32 cellular contexts compared by ENCODE assay signal in the genomic region with DNA sequence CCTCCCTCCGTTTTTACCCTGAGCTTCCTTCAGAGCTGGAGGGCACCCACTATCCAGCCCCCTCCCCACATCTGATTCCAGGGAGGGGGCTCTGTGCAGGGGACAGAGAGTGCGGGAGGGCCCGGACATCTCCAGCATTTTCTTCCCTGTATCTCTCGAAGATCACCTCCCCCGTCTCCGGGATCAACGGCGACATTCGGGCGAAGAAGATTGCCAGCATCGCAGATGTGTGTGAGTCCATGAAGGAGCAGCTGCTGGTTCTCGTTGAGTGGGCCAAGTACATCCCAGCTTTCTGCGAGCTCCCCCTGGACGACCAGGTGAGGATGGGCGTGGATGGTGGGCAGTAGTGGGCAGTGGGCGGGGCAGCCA. TPM values are rescaled to one million over a fixed set of nuclear protein-coding genes. Genes with fewer than 3 reads are reported as not detected.
"Had no signal": no experiment of that assay in that cellular context is flagged by ENCODE, and none has a peak within 500 bp of the region (broad histone marks: within the 10 kb centered on the region; RNA-seq: fewer than 3 reads in every experiment).

No MANE protein-coding gene starts in this region.

- H3K4me3 ChIP-seq: heart right ventricle, lower lobe of right lung, right atrium auricular region, sigmoid colon, spleen, suprapubic skin, thoracic aorta, tibial artery, upper lobe of right lung had no signal

- H3K27me3 Mint-ChIP-seq: stimulated activated naive CD8-positive, alpha-beta T cell treated with anti-CD3 and anti-CD28 coated beads, Interleukin-15, Interleukin-2, amounts not matched to agents 100 ng/mL and 50 ng/mL, for 24 hours had no signal

- H3K79me2 ChIP-seq: parathyroid adenoma had no signal

- ATAC-seq: heart right ventricle; left cardiac atrium; left lobe of liver; left ventricle myocardium superior; lower lobe of right lung; naive thymus-derived CD8-positive, alpha-beta T cell; stimulated activated effector memory CD8-positive, alpha-beta T cell treated with anti-CD3 and anti-CD28 coated beads, Interleukin-12 subunit alpha, Interleukin-12 subunit beta, amount 100 ng/mL, for 72 hours; upper lobe of right lung had no signal

- H3K9me3 ChIP-seq: heart right ventricle, lower lobe of right lung, right atrium auricular region, sigmoid colon, spleen, suprapubic skin, thoracic aorta, tibial artery, upper lobe of right lung had no signal

- H3K4me3 Mint-ChIP-seq: naive thymus-derived CD8-positive, alpha-beta T cell; stimulated activated effector memory CD8-positive, alpha-beta T cell treated with anti-CD3 and anti-CD28 coated beads, Interleukin-12 subunit alpha, Interleukin-12 subunit beta, amount 100 ng/mL, for 72 hours; stimulated activated naive CD8-positive, alpha-beta T cell treated with anti-CD3 and anti-CD28 coated beads, Interleukin-15, Interleukin-2, amounts not matched to agents 100 ng/mL and 50 ng/mL, for 24 hours had no signal

- FAIRE-seq: keratinocyte, small intestine, urothelium cell line had no signal

- H2AFZ ChIP-seq: parathyroid adenoma had no signal

- H3K27ac ChIP-seq: heart right ventricle, lower lobe of right lung, parathyroid adenoma, right atrium auricular region, sigmoid colon, spleen, suprapubic skin, thoracic aorta, tibial artery, upper lobe of right lung had no signal

- H3K9ac ChIP-seq: parathyroid adenoma had no signal

- H3K36me3 Mint-ChIP-seq: naive thymus-derived CD8-positive, alpha-beta T cell; stimulated activated effector memory CD8-positive, alpha-beta T cell treated with anti-CD3 and anti-CD28 coated beads, Interleukin-12 subunit alpha, Interleukin-12 subunit beta, amount 100 ng/mL, for 72 hours had no signal

- H3K4me1 ChIP-seq: heart right ventricle, lower lobe of right lung, right atrium auricular region, sigmoid colon, spleen, suprapubic skin, tibial artery, upper lobe of right lung had no signal

- DNase-seq: heart right ventricle; hippocampal formation; kidney glomerular epithelial cell; left cardiac atrium; left ventricle myocardium superior; lower lobe of right lung; mammary epithelial cell; mesenchymal stem cell; naive thymus-derived CD8-positive, alpha-beta T cell; nucleus accumbens; sigmoid colon; small intestine; spleen; stimulated activated CD4-positive, alpha-beta T cell treated with anti-CD3 and anti-CD28 coated beads, Interleukin-4, amount 100 ng/mL, for 24 hours; stimulated activated naive CD4-positive, alpha-beta T cell; tibial artery; trophoblast cell; upper lobe of right lung had no signal

- H3K9me3 Mint-ChIP-seq: naive thymus-derived CD8-positive, alpha-beta T cell; stimulated activated effector memory CD8-positive, alpha-beta T cell treated with anti-CD3 and anti-CD28 coated beads, Interleukin-12 subunit alpha, Interleukin-12 subunit beta, amount 100 ng/mL, for 72 hours; stimulated activated naive CD8-positive, alpha-beta T cell treated with anti-CD3 and anti-CD28 coated beads, Interleukin-15, Interleukin-2, amounts not matched to agents 100 ng/mL and 50 ng/mL, for 24 hours had no signal

- H3K27ac Mint-ChIP-seq: naive thymus-derived CD8-positive, alpha-beta T cell; stimulated activated effector memory CD8-positive, alpha-beta T cell treated with anti-CD3 and anti-CD28 coated beads, Interleukin-12 subunit alpha, Interleukin-12 subunit beta, amount 100 ng/mL, for 72 hours; stimulated activated naive CD8-positive, alpha-beta T cell treated with anti-CD3 and anti-CD28 coated beads, Interleukin-15, Interleukin-2, amounts not matched to agents 100 ng/mL and 50 ng/mL, for 24 hours had no signal

- H3K36me3 ChIP-seq: heart right ventricle, lower lobe of right lung, right atrium auricular region, sigmoid colon, spleen, suprapubic skin, thoracic aorta, tibial artery, upper lobe of right lung had no signal

RNA-seq across cellular contexts. Expression of a gene that starts 58.8 kb away (rescaled TPM):
- total RNA-seq: heart right ventricle; left cardiac atrium; left ventricle myocardium superior; mammary epithelial cell; naive thymus-derived CD8-positive, alpha-beta T cell; osteocyte; posterior vena cava; pulmonary artery endothelial cell; right atrium auricular region; spleen; subcutaneous adipose tissue; suprapubic skin had no signal
- polyA plus RNA-seq: keratinocyte; naive thymus-derived CD8-positive, alpha-beta T cell; neural cell had no signal
